In the genomic region with DNA sequence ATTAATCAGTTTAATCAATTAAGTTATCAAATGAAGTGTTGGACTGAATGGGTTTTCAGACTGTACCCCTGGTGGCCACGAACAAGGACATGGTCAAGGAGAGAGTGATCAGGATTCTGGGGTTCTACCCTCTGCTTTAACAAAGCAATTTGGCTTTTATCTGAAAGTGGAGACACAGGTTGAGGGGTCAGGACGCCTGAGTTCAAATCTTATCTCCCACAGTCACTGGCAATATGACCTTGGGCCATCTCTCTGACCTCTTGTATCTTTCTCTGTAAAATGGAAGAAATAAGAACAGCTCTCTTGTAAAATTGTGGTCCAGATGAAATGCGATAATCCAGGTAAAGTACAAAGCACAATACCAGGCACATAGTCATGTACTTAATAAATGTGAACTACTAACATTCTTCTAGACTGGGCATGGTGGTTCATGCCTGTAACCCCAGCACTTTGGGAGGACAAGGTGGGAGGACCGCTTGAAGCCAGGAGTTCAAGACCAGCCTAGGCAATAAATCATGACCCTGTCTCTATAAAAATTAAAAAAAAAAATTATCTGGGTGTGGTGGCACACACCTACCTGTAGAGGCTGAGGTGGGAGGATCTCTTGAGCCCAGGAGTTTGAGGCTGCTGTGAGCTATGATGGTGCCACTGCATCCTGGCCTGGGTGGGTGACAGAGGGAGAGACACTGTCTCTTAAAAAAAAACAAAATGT, we compare ENCODE assay signal across 35 cellular contexts.
"Had no signal": no experiment of that assay in that cellular context is flagged by ENCODE, and none has a peak within 500 bp of the region (broad histone marks: within the 10 kb centered on the region; RNA-seq: fewer than 3 reads in every experiment).

No MANE protein-coding gene starts in this region.

- H3K4me1 ChIP-seq: body of pancreas, breast epithelium had no signal

- H3K36me3 Mint-ChIP-seq: activated CD4-positive, alpha-beta memory T cell treated with anti-CD3 and anti-CD28 coated beads for 36 hours; activated naive CD4-positive, alpha-beta T cell treated with anti-CD3 and anti-CD28 coated beads, Interleukin-2, amount 50 U/mL, for 72 hours; activated naive CD8-positive, alpha-beta T cell treated with anti-CD3 and anti-CD28 coated beads for 36 hours; T-cell had no signal

- ATAC-seq: activated CD8-positive, alpha-beta T cell treated with anti-CD3 and anti-CD28 coated beads for 36 hours; activated naive CD4-positive, alpha-beta T cell treated with anti-CD3 and anti-CD28 coated beads, Interleukin-2, amount 50 U/mL, for 72 hours; activated T-cell treated with anti-CD3 and anti-CD28 coated beads, Interleukin-2, amount 50 U/mL, for 4 hours; activated T-cell treated with anti-CD3 and anti-CD28 coated beads, Interleukin-2, amount 50 U/mL, for 72 hours; activated T-helper 17 cell treated with anti-CD3 and anti-CD28 coated beads, Interleukin-2, amount 50 U/mL, for 72 hours; body of pancreas; T-cell had no signal

- H3K9me3 ChIP-seq: adrenal gland, body of pancreas, breast epithelium had no signal

- H3K4me1 Mint-ChIP-seq: activated B cell treated with CpG ODN at 0.5 μM for 24 hours; activated CD4-positive, alpha-beta T cell treated with anti-CD3 and anti-CD28 coated beads, Interleukin-2, amount 10 ng/mL, durations not matched to agents 24 days and 14 days; activated naive CD8-positive, alpha-beta T cell treated with anti-CD3 and anti-CD28 coated beads for 36 hours; activated T-helper 17 cell treated with anti-CD3 and anti-CD28 coated beads, Interleukin-2, amount 50 U/mL, for 72 hours; T-cell had no signal

- H3K9me3 Mint-ChIP-seq: activated B cell treated with CpG ODN at 0.5 μM for 24 hours; activated CD4-positive, alpha-beta memory T cell treated with anti-CD3 and anti-CD28 coated beads for 36 hours; activated CD4-positive, alpha-beta T cell treated with anti-CD3 and anti-CD28 coated beads, Interleukin-2, amount 10 ng/mL, durations not matched to agents 24 days and 14 days; activated CD8-positive, alpha-beta T cell treated with anti-CD3 and anti-CD28 coated beads for 36 hours; activated naive CD4-positive, alpha-beta T cell treated with anti-CD3 and anti-CD28 coated beads for 36 hours; activated naive CD4-positive, alpha-beta T cell treated with anti-CD3 and anti-CD28 coated beads, Interleukin-2, amount 50 U/mL, for 72 hours; activated naive CD8-positive, alpha-beta T cell treated with anti-CD3 and anti-CD28 coated beads for 36 hours; activated T-cell treated with anti-CD3 and anti-CD28 coated beads, Interleukin-2, amount 50 U/mL, for 4 hours; activated T-cell treated with anti-CD3 and anti-CD28 coated beads, Interleukin-2, amount 50 U/mL, for 72 hours; activated T-helper 1 cell treated with anti-CD3 and anti-CD28 coated beads, Interleukin-12 subunit alpha, Interleukin-12 subunit beta, Interleukin-2, Interleukin-4 antibody, amounts not matched to agents 30 ng/mL and 10 ng/mL and 1 ng/mL, durations not matched to agents 14 hours and 24 hours and 36 hours; activated T-helper 17 cell treated with anti-CD3 and anti-CD28 coated beads, Interleukin-2, amount 50 U/mL, for 72 hours; T-cell; T-helper 2 cell treated with Interferon-gamma antibody and Interleukin-4, amounts not matched to agents 5 μg/mL and 100 μg/mL, for 36 hours had no signal

- FAIRE-seq: astrocyte, TTC549 had no signal

- H3K27ac ChIP-seq: adrenal gland, body of pancreas, brain microvascular endothelial cell, breast epithelium had no signal

- H3K27ac Mint-ChIP-seq: activated B cell treated with CpG ODN at 0.5 μM for 24 hours; activated CD4-positive, alpha-beta memory T cell treated with anti-CD3 and anti-CD28 coated beads for 36 hours; activated CD4-positive, alpha-beta T cell treated with anti-CD3 and anti-CD28 coated beads, Interleukin-2, amount 10 ng/mL, durations not matched to agents 24 days and 14 days; activated CD8-positive, alpha-beta T cell treated with anti-CD3 and anti-CD28 coated beads for 36 hours; activated naive CD4-positive, alpha-beta T cell treated with anti-CD3 and anti-CD28 coated beads for 36 hours; activated naive CD4-positive, alpha-beta T cell treated with anti-CD3 and anti-CD28 coated beads, Interleukin-2, amount 50 U/mL, for 72 hours; activated naive CD8-positive, alpha-beta T cell treated with anti-CD3 and anti-CD28 coated beads for 36 hours; activated T-cell treated with anti-CD3 and anti-CD28 coated beads, Interleukin-2, amount 50 U/mL, for 72 hours; activated T-helper 1 cell treated with anti-CD3 and anti-CD28 coated beads, Interleukin-12 subunit alpha, Interleukin-12 subunit beta, Interleukin-2, Interleukin-4 antibody, amounts not matched to agents 30 ng/mL and 10 ng/mL and 1 ng/mL, durations not matched to agents 14 hours and 24 hours and 36 hours; activated T-helper 17 cell treated with anti-CD3 and anti-CD28 coated beads, Interleukin-2, amount 50 U/mL, for 72 hours; T-cell; T-helper 2 cell treated with Interferon-gamma antibody and Interleukin-4, amounts not matched to agents 5 μg/mL and 100 μg/mL, for 36 hours had no signal

- H3K27me3 ChIP-seq: adrenal gland, body of pancreas, brain microvascular endothelial cell, breast epithelium had no signal

- H3K4me3 Mint-ChIP-seq: activated B cell treated with CpG ODN at 0.5 μM for 24 hours; activated CD4-positive, alpha-beta memory T cell treated with anti-CD3 and anti-CD28 coated beads for 36 hours; activated CD4-positive, alpha-beta T cell treated with anti-CD3 and anti-CD28 coated beads, Interleukin-2, amount 10 ng/mL, durations not matched to agents 24 days and 14 days; activated CD8-positive, alpha-beta T cell treated with anti-CD3 and anti-CD28 coated beads for 36 hours; activated naive CD4-positive, alpha-beta T cell treated with anti-CD3 and anti-CD28 coated beads for 36 hours; activated naive CD8-positive, alpha-beta T cell treated with anti-CD3 and anti-CD28 coated beads for 36 hours; activated T-cell treated with anti-CD3 and anti-CD28 coated beads, Interleukin-2, amount 50 U/mL, for 4 hours; activated T-cell treated with anti-CD3 and anti-CD28 coated beads, Interleukin-2, amount 50 U/mL, for 72 hours; activated T-helper 1 cell treated with anti-CD3 and anti-CD28 coated beads, Interleukin-12 subunit alpha, Interleukin-12 subunit beta, Interleukin-2, Interleukin-4 antibody, amounts not matched to agents 30 ng/mL and 10 ng/mL and 1 ng/mL, durations not matched to agents 14 hours and 24 hours and 36 hours; activated T-helper 17 cell treated with anti-CD3 and anti-CD28 coated beads, Interleukin-2, amount 50 U/mL, for 72 hours; T-cell; T-helper 2 cell treated with Interferon-gamma antibody and Interleukin-4, amounts not matched to agents 5 μg/mL and 100 μg/mL, for 36 hours had no signal

- H3K4me3 ChIP-seq: adrenal gland, body of pancreas, breast epithelium had no signal

- H3K36me3 ChIP-seq: adrenal gland, brain microvascular endothelial cell, breast epithelium had no signal

- H3K27me3 Mint-ChIP-seq: activated CD4-positive, alpha-beta memory T cell treated with anti-CD3 and anti-CD28 coated beads for 36 hours; activated CD8-positive, alpha-beta T cell treated with anti-CD3 and anti-CD28 coated beads for 36 hours had no signal

- DNase-seq: activated B cell treated with CpG ODN at 0.5 μM for 24 hours; activated CD4-positive, alpha-beta memory T cell treated with anti-CD3 and anti-CD28 coated beads for 36 hours; activated CD4-positive, alpha-beta T cell treated with anti-CD3 and anti-CD28 coated beads for 4 hours; activated CD4-positive, alpha-beta T cell treated with anti-CD3 and anti-CD28 coated beads, Interleukin-2, amount 10 ng/mL, durations not matched to agents 24 days and 14 days; activated CD4-positive, alpha-beta T cell treated with anti-CD3 and anti-CD28 coated beads, Interleukin-2, amount 50 U/mL, for 1 hour; activated CD4-positive, alpha-beta T cell treated with anti-CD3 and anti-CD28 coated beads, Interleukin-2, amount 50 U/mL, for 4 hours; activated CD4-positive, CD25-positive, alpha-beta regulatory T cell treated with anti-CD3 and anti-CD28 coated beads, Interleukin-2, amount 50 U/mL, for 72 hours; activated CD8-positive, alpha-beta memory T cell treated with anti-CD3 and anti-CD28 coated beads, Interleukin-2, amount 50 U/mL, for 4 hours; activated CD8-positive, alpha-beta T cell treated with anti-CD3 and anti-CD28 coated beads for 36 hours; activated effector memory CD4-positive, alpha-beta T cell treated with anti-CD3 and anti-CD28 coated beads, Interleukin-2, amount 50 U/mL, for 16 hours; activated gamma-delta T cell treated with Interleukin-2 at 50 U/mL for 16 hours; activated naive CD4-positive, alpha-beta T cell; activated naive CD4-positive, alpha-beta T cell treated with anti-CD3 and anti-CD28 coated beads for 36 hours; activated naive CD4-positive, alpha-beta T cell treated with anti-CD3 and anti-CD28 coated beads, Interleukin-2, amount 50 U/mL, for 16 hours; activated naive CD8-positive, alpha-beta T cell treated with anti-CD3 and anti-CD28 coated beads for 36 hours; activated T-cell treated with anti-CD3 and anti-CD28 coated beads for 4 hours; activated T-cell treated with anti-CD3 and anti-CD28 coated beads, Interleukin-2, amount 50 U/mL, for 1 hour; activated T-cell treated with anti-CD3 and anti-CD28 coated beads, Interleukin-2, amount 50 U/mL, for 4 hours; activated T-cell treated with anti-CD3 and anti-CD28 coated beads, Interleukin-2, amount 50 U/mL, for 72 hours; amniotic stem cell; aorta; body of pancreas; brain microvascular endothelial cell; central memory CD4-positive, alpha-beta T cell; T-cell; T-helper 2 cell; T-helper 9 cell had no signal
